8 cellular contexts compared by ENCODE assay signal in genomic region chr21:26732442-26733221, GRCh38.
A peak's percentile ranks its signal among the peaks of the same experiment; 100 is the strongest.
DNase-seq lines count a peak whose midpoint lies in the region; ATAC-seq and TF ChIP-seq lines count a peak whose summit lies in the region.

No MANE protein-coding gene starts in this region.

- ATAC-seq in HG03565 (IDR thresholded peaks at IDR 0.05; ENCODE audit: unreplicated experiment) (peak; percentile 43), left cardiac atrium (peak; percentile 64 to 67), HG02763 (IDR thresholded peaks at IDR 0.05; ENCODE audit: unreplicated experiment) (no peak)
- ATAC-seq in activated CD8-positive, alpha-beta T cell treated with anti-CD3 and anti-CD28 coated beads, Interleukin-2, amount 10 ng/mL, durations not matched to agents 7 days and 5 days, result no peak

- no peak overlapping the region for H3K27ac Mint-ChIP-seq in Calu3 (ENCODE audit: unreplicated experiment)
- H3K27ac Mint-ChIP-seq in activated CD8-positive, alpha-beta T cell treated with anti-CD3 and anti-CD28 coated beads, Interleukin-2, amount 10 ng/mL, durations not matched to agents 7 days and 5 days, result no peak overlapping the region

- CTCF ChIA-PET in Calu3 (lab: Charles Lee), result interaction anchor here (1.0 kb wide), 1 partner anchor 83 kb away, joined by 4 read pairs; no protein-coding TSS in a partner anchor
- CTCF ChIA-PET in activated CD8-positive, alpha-beta T cell treated with anti-CD3 and anti-CD28 coated beads, Interleukin-2, amount 10 ng/mL, durations not matched to agents 7 days and 5 days (lab: Charles Lee), result interaction anchor here (0.8 to 1.6 kb wide), 3 partner anchors 12 to 19 kb away, joined by 3 to 8 read pairs (median 4); no protein-coding TSS in a partner anchor

- no peaks in the 10 kb centered on the region for H3K9me3 Mint-ChIP-seq in Calu3 (ENCODE audit: low read depth, unreplicated experiment)
- no peaks in the 10 kb centered on the region for H3K9me3 Mint-ChIP-seq in activated CD8-positive, alpha-beta T cell treated with anti-CD3 and anti-CD28 coated beads, Interleukin-2, amount 10 ng/mL, durations not matched to agents 7 days and 5 days (ENCODE audit: insufficient read depth)

- no TSS peak for BruUV-seq in Calu3 (replicated peaks; lab: Mats Ljungman, UMichigan)

- H3K36me3 Mint-ChIP-seq in Calu3 (ENCODE audit: insufficient read depth, unreplicated experiment), result no peaks in the 10 kb centered on the region
- no peaks in the 10 kb centered on the region for H3K36me3 Mint-ChIP-seq in activated CD8-positive, alpha-beta T cell treated with anti-CD3 and anti-CD28 coated beads, Interleukin-2, amount 10 ng/mL, durations not matched to agents 7 days and 5 days (ENCODE audit: low read depth)

- H3K4me1 Mint-ChIP-seq in Calu3 (ENCODE audit: low read depth, unreplicated experiment), result no peaks in the 10 kb centered on the region
- H3K4me1 Mint-ChIP-seq in activated CD8-positive, alpha-beta T cell treated with anti-CD3 and anti-CD28 coated beads, Interleukin-2, amount 10 ng/mL, durations not matched to agents 7 days and 5 days (ENCODE audit: low read depth), result no peaks in the 10 kb centered on the region

- peak; percentile 29 for TF ChIP-seq CTCF in Calu3 (IDR thresholded peaks at IDR 0.05; ENCODE audit: unreplicated experiment)

- no peak overlapping the region for H3K4me3 Mint-ChIP-seq in Calu3 (ENCODE audit: low read depth, unreplicated experiment)
- H3K4me3 Mint-ChIP-seq in activated CD8-positive, alpha-beta T cell treated with anti-CD3 and anti-CD28 coated beads, Interleukin-2, amount 10 ng/mL, durations not matched to agents 7 days and 5 days, result no peak overlapping the region

- DNase-seq in Calu3, result peak; percentile 44
- peak; percentile 22 for DNase-seq in activated CD8-positive, alpha-beta T cell treated with anti-CD3 and anti-CD28 coated beads, Interleukin-2, amount 10 ng/mL, durations not matched to agents 7 days and 5 days
- peak; percentile 42 for DNase-seq in left cardiac atrium
- peak; percentile 70 for DNase-seq in renal cortical epithelial cell (ENCODE audit: low read depth)
- no peak for DNase-seq in COLO829 (ENCODE audit: low spot score)
- DNase-seq in NCI-H748 treated with DMSO at 0.1 percent for 48 hours (lab: John Stamatoyannopoulos, UW), result no peak

- POLR2A ChIA-PET in activated CD8-positive, alpha-beta T cell treated with anti-CD3 and anti-CD28 coated beads, Interleukin-2, amount 10 ng/mL, durations not matched to agents 7 days and 5 days (lab: Charles Lee), result no interaction called here

- peaks cover 9% of the 10 kb centered on the region for H3K27me3 Mint-ChIP-seq in Calu3 (ENCODE audit: unreplicated experiment)
- peaks cover 2% of the 10 kb centered on the region for H3K27me3 Mint-ChIP-seq in activated CD8-positive, alpha-beta T cell treated with anti-CD3 and anti-CD28 coated beads, Interleukin-2, amount 10 ng/mL, durations not matched to agents 7 days and 5 days (ENCODE audit: low read depth)

- intact Hi-C loops in Calu3 (cut with micrococcal nuclease; ENCODE audit: unreplicated experiment) (no loop called here), left cardiac atrium (cut with DNase I) (no loop called here)

Comparison
In these comparisons a context has a peak if more than half of its experiments do, and no peak if none do; other contexts are left out.
1. DNase-seq: peak in Calu3 (single experiment), activated CD8-positive, alpha-beta T cell treated with anti-CD3 and anti-CD28 coated beads, Interleukin-2, amount 10 ng/mL, durations not matched to agents 7 days and 5 days (single experiment), left cardiac atrium (single experiment) and renal cortical epithelial cell (single experiment); none in COLO829 (single experiment) and NCI-H748 treated with DMSO at 0.1 percent for 48 hours (single experiment).
2. ATAC-seq: peak in HG03565 (single experiment) and left cardiac atrium (2 of 2); none in activated CD8-positive, alpha-beta T cell treated with anti-CD3 and anti-CD28 coated beads, Interleukin-2, amount 10 ng/mL, durations not matched to agents 7 days and 5 days (single experiment) and HG02763 (single experiment).